In the genomic region with DNA sequence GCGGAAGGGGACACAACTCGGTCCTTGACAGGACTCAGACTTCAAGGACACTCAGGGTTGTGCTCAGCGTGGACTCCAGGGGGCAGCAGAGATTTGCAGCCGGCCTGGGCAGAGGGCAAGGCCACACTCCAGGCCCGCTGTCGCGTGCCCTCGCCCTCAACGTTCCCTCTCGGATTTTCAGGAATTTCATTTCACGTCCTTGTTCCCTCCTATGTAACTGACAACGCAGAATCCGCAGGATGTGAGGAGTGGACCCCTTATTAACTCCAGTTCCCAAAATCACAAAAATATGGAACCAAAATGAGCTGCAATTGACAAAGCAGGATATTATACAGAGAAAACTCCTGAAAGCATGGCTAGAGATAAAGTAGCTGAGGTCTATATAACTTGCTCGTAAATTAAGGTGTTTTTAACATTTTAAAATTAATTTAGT, we compare ENCODE assay signal across 8 cellular contexts. TPM values are rescaled to one million over a fixed set of nuclear protein-coding genes. Genes with fewer than 3 reads are reported as not detected.
DNase-seq lines count a peak whose midpoint lies in the region; ATAC-seq and TF ChIP-seq lines count a peak whose summit lies in the region.

No MANE protein-coding gene starts in this region.

- H3K27ac Mint-ChIP-seq in activated CD4-positive, alpha-beta T cell treated with anti-CD3 and anti-CD28 coated beads, Interleukin-2, amount 10 ng/mL, durations not matched to agents 24 days and 14 days, result no peak overlapping the region

- H3K9me3 Mint-ChIP-seq in activated CD4-positive, alpha-beta T cell treated with anti-CD3 and anti-CD28 coated beads, Interleukin-2, amount 10 ng/mL, durations not matched to agents 24 days and 14 days, result no peaks in the 10 kb centered on the region

- peaks cover 6% of the 10 kb centered on the region for H3K27me3 Mint-ChIP-seq in activated CD4-positive, alpha-beta T cell treated with anti-CD3 and anti-CD28 coated beads, Interleukin-2, amount 10 ng/mL, durations not matched to agents 24 days and 14 days

- DNase-seq in AG10803 (ENCODE audit: low read depth) (peak; percentile 62), NCI-H460 (ENCODE audit: extremely low read depth, low read depth) (peak; percentile 59), dedifferentiated amniotic fluid mesenchymal stem cell (ENCODE audit: extremely low spot score) (peak; percentile 43), medulla oblongata (ENCODE audit: extremely low spot score) (peak; percentile 80)
- peak; percentile 90 for DNase-seq in activated CD4-positive, alpha-beta T cell treated with anti-CD3 and anti-CD28 coated beads, Interleukin-2, amount 10 ng/mL, durations not matched to agents 24 days and 14 days
- peak; percentile 19 to 38 for DNase-seq in stimulated activated CD8-positive, alpha-beta memory T cell treated with anti-CD3 and anti-CD28 coated beads, Interleukin-2, amount 100 ng/mL, for 1 hour (ENCODE audit: low read depth in 2 of 2)

- intact Hi-C loops in activated CD4-positive, alpha-beta T cell treated with anti-CD3 and anti-CD28 coated beads, Interleukin-2, amount 10 ng/mL, durations not matched to agents 24 days and 14 days (cut with micrococcal nuclease), result loop anchor here (1.0 to 2.0 kb wide), 2 partner anchors 135 to 324 kb away; no protein-coding TSS in a partner anchor

- no peak overlapping the region for H3K4me3 ChIP-seq in AG10803 (ENCODE audit: low read length)

- H3K36me3 Mint-ChIP-seq in activated CD4-positive, alpha-beta T cell treated with anti-CD3 and anti-CD28 coated beads, Interleukin-2, amount 10 ng/mL, durations not matched to agents 24 days and 14 days (ENCODE audit: low read depth), result no peaks in the 10 kb centered on the region

- no peak overlapping the region for H3K4me3 Mint-ChIP-seq in activated CD4-positive, alpha-beta T cell treated with anti-CD3 and anti-CD28 coated beads, Interleukin-2, amount 10 ng/mL, durations not matched to agents 24 days and 14 days

- peak; percentile 95 for TF ChIP-seq CTCF in AG10803 (conservative IDR thresholded peaks at IDR 0.05; ENCODE audit: low read length)

- ATAC-seq in GM18861 (IDR thresholded peaks at IDR 0.05; ENCODE audit: unreplicated experiment), result peak; percentile 97
- ATAC-seq in HG03039 (IDR thresholded peaks at IDR 0.05; ENCODE audit: unreplicated experiment), result peak; percentile 92

- H3K4me1 Mint-ChIP-seq in activated CD4-positive, alpha-beta T cell treated with anti-CD3 and anti-CD28 coated beads, Interleukin-2, amount 10 ng/mL, durations not matched to agents 24 days and 14 days, result peaks cover 3% of the 10 kb centered on the region

RNA-seq across cellular contexts. Expression of a gene that starts 21.0 kb away (rescaled TPM):
- total RNA-seq in NCI-H460 (2014; rRNA removed; shearing (Covaris generic)), result 63.9 and 69.0 TPM in 2 replicates
- 73.8 and 89.4 TPM in 2 replicates for polyA plus RNA-seq in NCI-H460 (2014; cell fraction: nucleus; rRNA removed)
- 125 and 129 TPM in 2 replicates for total RNA-seq in activated CD4-positive, alpha-beta T cell treated with anti-CD3 and anti-CD28 coated beads, Interleukin-2, amount 10 ng/mL, durations not matched to agents 24 days and 14 days

Comparison
In these comparisons a context has a peak if more than half of its experiments do, and no peak if none do; other contexts are left out.
1. DNase-seq: peak in every context shown above with its lines; median percentile 90 in activated CD4-positive, alpha-beta T cell treated with anti-CD3 and anti-CD28 coated beads, Interleukin-2, amount 10 ng/mL, durations not matched to agents 24 days and 14 days; 80 in medulla oblongata; 62 in AG10803; 59 in NCI-H460; 43 in dedifferentiated amniotic fluid mesenchymal stem cell; 28 in stimulated activated CD8-positive, alpha-beta memory T cell treated with anti-CD3 and anti-CD28 coated beads, Interleukin-2, amount 100 ng/mL, for 1 hour.